8 cellular contexts compared by ENCODE assay signal in genomic region chr11:27699242-27699925, GRCh38. TPM values are rescaled to one million over a fixed set of nuclear protein-coding genes. Genes with fewer than 3 reads are reported as not detected.
DNase-seq lines count a peak whose midpoint lies in the region; ATAC-seq and TF ChIP-seq lines count a peak whose summit lies in the region.

No MANE protein-coding gene starts in this region.

- H3K4me1 Mint-ChIP-seq in T-cell = peaks cover 27 to 30% (median 29%) of the 10 kb centered on the region in 3 donors

- H3K27me3 ChIP-seq in heart left ventricle = peaks cover 0 to 72% (median 15%) of the 10 kb centered on the region in 9 donors

- peak overlapping the region in 10 of 12 donors; percentile 7 to 87 (median 58) for H3K27ac ChIP-seq in heart left ventricle

- peak overlapping the region; percentile 49 to 55 (median 49) for H3K4me3 Mint-ChIP-seq in T-cell

- CTCF ChIA-PET in T-cell (lab: Charles Lee) = interaction anchor here (0.6 to 1.2 kb wide), 3 partner anchors 830 to 874 kb away, joined by 3 to 6 read pairs (median 4); no protein-coding TSS in a partner anchor

- no peak overlapping the region for H3K27ac Mint-ChIP-seq in T-cell

- no peaks in the 10 kb centered on the region for H3K9me3 ChIP-seq in heart left ventricle

- whole genome bisulfite sequencing in heart left ventricle, 4 donors = 1% methylated on average over 26 to 30 of the region's 30 CpGs

- intact Hi-C loops in heart left ventricle (cut with DNase I) = loop anchor here (2.0 to 10.0 kb wide), 14 partner anchors 165 to 1635 kb away; partner anchors contain the start of genes KIF18A (in 2 of the 10), METTL15 (in 2 of the 10) and LIN7C (in 1 of the 10)

- no peak for TF ChIP-seq CTCF in heart left ventricle (IDR thresholded peaks at IDR 0.05)

- no peaks in the 10 kb centered on the region for H3K36me3 ChIP-seq in heart left ventricle

- H3K27me3 Mint-ChIP-seq in T-cell = peaks cover 67 to 68% of the 10 kb centered on the region in 2 donors

- H3K9me3 Mint-ChIP-seq in T-cell = no peaks in the 10 kb centered on the region

- no peaks in the 10 kb centered on the region for H3K36me3 Mint-ChIP-seq in T-cell

- peak; percentile 16 for DNase-seq in NCI-H146 (lab: John Stamatoyannopoulos, UW)
- no peak for DNase-seq in NCI-H146 treated with DMSO at 0.1 percent for 48 hours (lab: John Stamatoyannopoulos, UW; ENCODE audit: unreplicated experiment)
- no peak for DNase-seq in T-cell
- DNase-seq in heart left ventricle = no peak
- DNase-seq in skeletal muscle cell (ENCODE audit: low read depth) = no peak
- no peak for DNase-seq in NCI-H2029 treated with DMSO at 0.1 percent for 48 hours (lab: John Stamatoyannopoulos, UW)

- H3K4me3 ChIP-seq in heart left ventricle (peak overlapping the region; percentile 43 to 73 (median 63)), skeletal muscle cell (ENCODE audit: low read depth, low read length) (peak overlapping the region; percentile 65)

- no peak for TF ChIP-seq POLR2A in heart left ventricle (IDR thresholded peaks at IDR 0.05)

- peaks cover 0 to 35% (median 12%) of the 10 kb centered on the region in 12 donors for H3K4me1 ChIP-seq in heart left ventricle

- peak in 1 of 4 experiments; percentile 17 for ATAC-seq in T-cell (replicated peaks in 1 of 4)
- peak; percentile 1 to 18 (median 6) for ATAC-seq in heart left ventricle
- ATAC-seq in HG03175 (IDR thresholded peaks at IDR 0.05; ENCODE audit: unreplicated experiment) = no peak
- no peak for ATAC-seq in HG03571 (IDR thresholded peaks at IDR 0.05; ENCODE audit: unreplicated experiment)

- POLR2A ChIA-PET in T-cell (lab: Charles Lee) = no interaction called here

RNA-seq across cellular contexts. Expression of gene BDNF, which starts 0.9 kb away (rescaled TPM):
- total RNA-seq in T-cell = under 1 TPM in 1 of 5 donors, not detected in 4; 0.09 TPM
- 1 to 10 TPM; 2.1 to 8.5 (median 3.8) TPM for total RNA-seq in heart left ventricle
- polyA plus RNA-seq in heart left ventricle = 1 to 10 TPM in 1 of 2 donors, under 1 TPM in 1; 0.93 to 3.1 TPM

Comparison
In these comparisons a context has a peak if more than half of its experiments do, and no peak if none do; other contexts are left out.
1. ATAC-seq: peak in heart left ventricle (4 of 4); none in HG03175 (single experiment) and HG03571 (single experiment).